Comparison of ENCODE assay signal across 9 cellular contexts in genomic region chr4:153788419-153789276, GRCh38. TPM values are rescaled to one million over a fixed set of nuclear protein-coding genes. Genes with fewer than 3 reads are reported as not detected.
DNase-seq lines count a peak whose midpoint lies in the region; ATAC-seq and TF ChIP-seq lines count a peak whose summit lies in the region.
"Had no signal": no experiment of that assay in that cellular context is flagged by ENCODE, and none has a peak within 500 bp of the region (broad histone marks: within the 10 kb centered on the region; RNA-seq: fewer than 3 reads in every experiment).

Gene SFRP2 (minus strand): TSS chr4:153789083. CDS start chr4:153788835, 248 bp downstream.

- WGBS in heart left ventricle, 4 donors, result 3 to 4% (median 3%) methylated on average over 49 to 72 of the region's 72 CpGs

- no peak for TF ChIP-seq POLR2A in heart left ventricle (IDR thresholded peaks at IDR 0.05)

- no peak within 1 kb of the TSS for H3K27ac ChIP-seq in RWPE2 (ENCODE audit: poor library complexity, severe bottlenecking)
- H3K27ac ChIP-seq in heart left ventricle, result peak within 1 kb of the TSS in 1 of 12 donors; percentile 11

- H3K9me3 ChIP-seq in RWPE2 (ENCODE audit: severe bottlenecking) (no peaks in the 10 kb centered on the region), heart left ventricle (no peaks in the 10 kb centered on the region)

- H3K4me1 ChIP-seq in RWPE2 (ENCODE audit: insufficient read depth, poor library complexity, severe bottlenecking) (no peaks in the 10 kb centered on the region), heart left ventricle (peaks cover 3 to 36% (median 24%) of the 10 kb centered on the region in 12 donors)

- in situ Hi-C loops in G401 (cut with HindIII; ENCODE audit: low sequenced_read_pairs), result no loop called here

- intact Hi-C loops in heart left ventricle (cut with DNase I) (loop anchor here in 5 of 10 donors (5.0 to 10.0 kb wide), 4 partner anchors 516 to 716 kb away; no protein-coding TSS in a partner anchor), posterior cingulate gyrus (cut with DNase I) (no loop called here)

- no peaks in the 10 kb centered on the region for H3K36me3 ChIP-seq in RWPE2 (ENCODE audit: low read depth)
- no peaks in the 10 kb centered on the region for H3K36me3 ChIP-seq in heart left ventricle

- no peak for TF ChIP-seq CTCF in RWPE2 (IDR thresholded peaks at IDR 0.05; ENCODE audit: poor library complexity, severe bottlenecking)
- no peak for TF ChIP-seq CTCF in heart left ventricle (IDR thresholded peaks at IDR 0.05)

- H3K4me3 ChIP-seq in RWPE2 (ENCODE audit: severe bottlenecking) (no peak within 1 kb of the TSS), heart left ventricle (peak within 1 kb of the TSS in 11 of 12 donors; percentile 5 to 45 (median 27))

- peak; percentile 26; the same call in 2 of the 3 replicates for ATAC-seq in RWPE2 (ENCODE audit: low read depth)
- ATAC-seq in heart left ventricle, result no peak
- no peak for ATAC-seq in GM19351 (IDR thresholded peaks at IDR 0.05; ENCODE audit: unreplicated experiment)

- peaks cover 79% of the 10 kb centered on the region for H3K27me3 ChIP-seq in RWPE2 (ENCODE audit: insufficient read depth, poor library complexity, severe bottlenecking)
- peaks cover 38 to 97% (median 64%) of the 10 kb centered on the region in 9 donors for H3K27me3 ChIP-seq in heart left ventricle

- DNase-seq in D341Med (ENCODE audit: low spot score) (peak; percentile 61), RWPE2 (ENCODE audit: low spot score) (no peak), heart left ventricle (peak in 1 of 5 donors; percentile 54), posterior cingulate gyrus (peak in 6 of 10 donors; percentile 11 to 89 (median 47)), G401 (ENCODE audit: low spot score) (no peak), DMS79 treated with DMSO at 0.1 percent for 48 hours (lab: John Stamatoyannopoulos, UW) (no peak), hippocampal formation (lab: John Stamatoyannopoulos, UW) (no peak)
- DNase-seq: NCI-H2081 had no signal

RNA-seq across cellular contexts. Expression of gene SFRP2, which starts in this region (rescaled TPM):
- 10 to 100 TPM in 1 of 9 donors, 1 to 10 TPM in 1, under 1 TPM in 5, not detected in 2; 0.16 to 18.8 (median 0.37) TPM for total RNA-seq in heart left ventricle
- polyA plus RNA-seq in heart left ventricle, result 1 to 10 TPM in 1 of 2 donors, under 1 TPM in 1; 0.06 to 1.1 TPM
- not detected in 2 replicates for total RNA-seq in G401 (2014; rRNA removed; shearing (Covaris generic))

Comparison
In these comparisons a context has a peak if more than half of its experiments do, and no peak if none do; other contexts are left out.
1. DNase-seq: peak in D341Med (single experiment) and posterior cingulate gyrus (6 of 10); none in RWPE2 (single experiment), G401 (single experiment), DMS79 treated with DMSO at 0.1 percent for 48 hours (single experiment) and hippocampal formation (0 of 2).